In genomic region chr1:7329868-7330615, GRCh38 we compare ENCODE assay signal across 26 cellular contexts.
"Had no signal": no experiment of that assay in that cellular context is flagged by ENCODE, and none has a peak within 500 bp of the region (broad histone marks: within the 10 kb centered on the region; RNA-seq: fewer than 3 reads in every experiment).

No MANE protein-coding gene starts in this region.

- H3K27ac ChIP-seq: brain microvascular endothelial cell, cardiac muscle cell, KMS-11, Peyer's patch, RWPE1, SJSA1 had no signal

- H3K9me3 ChIP-seq: Peyer's patch, SJSA1 had no signal

- H3K9ac ChIP-seq: KMS-11 had no signal

- H3K27ac Mint-ChIP-seq: activated CD4-positive, alpha-beta memory T cell treated with anti-CD3 and anti-CD28 coated beads for 36 hours; activated naive CD4-positive, alpha-beta T cell treated with anti-CD3 and anti-CD28 coated beads, Interleukin-2, amount 10 ng/mL, durations not matched to agents 7 days and 5 days; activated naive CD8-positive, alpha-beta T cell treated with anti-CD3 and anti-CD28 coated beads for 36 hours; activated T-helper 17 cell treated with anti-CD3 and anti-CD28 coated beads, Interleukin-2, amount 50 U/mL, for 72 hours; T-helper 1 cell treated with Interleukin-12 subunit alpha and Interleukin-12 subunit beta and Interleukin-4 antibody, amounts not matched to agents 30 μg/mL and 1 μg/mL, for 36 hours had no signal

- H3K27me3 ChIP-seq: brain microvascular endothelial cell, cardiac muscle cell, Peyer's patch, SJSA1 had no signal

- H3K4me1 Mint-ChIP-seq: activated naive CD4-positive, alpha-beta T cell treated with anti-CD3 and anti-CD28 coated beads, Interleukin-2, amount 10 ng/mL, durations not matched to agents 7 days and 5 days; activated naive CD8-positive, alpha-beta T cell treated with anti-CD3 and anti-CD28 coated beads for 36 hours; activated T-helper 17 cell treated with anti-CD3 and anti-CD28 coated beads, Interleukin-2, amount 50 U/mL, for 72 hours had no signal

- H3K9me3 Mint-ChIP-seq: activated naive CD4-positive, alpha-beta T cell treated with anti-CD3 and anti-CD28 coated beads, Interleukin-2, amount 10 ng/mL, durations not matched to agents 7 days and 5 days; T-helper 1 cell treated with Interleukin-12 subunit alpha and Interleukin-12 subunit beta and Interleukin-4 antibody, amounts not matched to agents 30 μg/mL and 1 μg/mL, for 36 hours had no signal

- H3K4me3 Mint-ChIP-seq: activated CD4-positive, alpha-beta memory T cell treated with anti-CD3 and anti-CD28 coated beads for 36 hours; activated naive CD4-positive, alpha-beta T cell treated with anti-CD3 and anti-CD28 coated beads, Interleukin-2, amount 10 ng/mL, durations not matched to agents 7 days and 5 days; activated naive CD8-positive, alpha-beta T cell treated with anti-CD3 and anti-CD28 coated beads for 36 hours; activated T-helper 17 cell treated with anti-CD3 and anti-CD28 coated beads, Interleukin-2, amount 50 U/mL, for 72 hours; T-helper 1 cell treated with Interleukin-12 subunit alpha and Interleukin-12 subunit beta and Interleukin-4 antibody, amounts not matched to agents 30 μg/mL and 1 μg/mL, for 36 hours had no signal

- H3K4me3 ChIP-seq: cardiac muscle cell, Peyer's patch, SJSA1 had no signal

- DNase-seq: activated CD4-positive, alpha-beta memory T cell treated with anti-CD3 and anti-CD28 coated beads for 36 hours; activated CD4-positive, alpha-beta T cell treated with anti-CD3 and anti-CD28 coated beads for 48 hours; activated CD4-positive, CD25-positive, alpha-beta regulatory T cell treated with anti-CD3 and anti-CD28 coated beads, Interleukin-2, amount 50 U/mL, for 72 hours; activated gamma-delta T cell treated with Interleukin-2 at 50 U/mL for 16 hours; activated naive CD4-positive, alpha-beta T cell treated with anti-CD3 and anti-CD28 coated beads, Interleukin-2, amount 10 ng/mL, durations not matched to agents 7 days and 5 days; activated naive CD8-positive, alpha-beta T cell treated with anti-CD3 and anti-CD28 coated beads for 36 hours; activated T-cell treated with anti-CD3 and anti-CD28 coated beads for 4 hours; activated T-cell treated with anti-CD3 and anti-CD28 coated beads, Interleukin-2, amount 50 U/mL, for 48 hours; brain microvascular endothelial cell; MV-4-11; NCI-H1092 treated with DMSO at 0.1 percent for 48 hours; NCI-H1417 treated with DMSO at 0.1 percent for 48 hours; NCI-H1694; NCI-H2029; NCI-H345; NCI-H510A; NCI-H526 treated with DMSO at 0.1 percent for 48 hours; NCI-H82; Peyer's patch; Right ventricle myocardium superior had no signal

- ATAC-seq: activated T-helper 17 cell treated with anti-CD3 and anti-CD28 coated beads, Interleukin-2, amount 50 U/mL, for 72 hours had no signal

- H3K4me2 ChIP-seq: KMS-11 had no signal

- H3K36me3 ChIP-seq: brain microvascular endothelial cell, cardiac muscle cell, Peyer's patch, SJSA1 had no signal

- H3K36me3 Mint-ChIP-seq: activated CD4-positive, alpha-beta memory T cell treated with anti-CD3 and anti-CD28 coated beads for 36 hours; activated naive CD4-positive, alpha-beta T cell treated with anti-CD3 and anti-CD28 coated beads, Interleukin-2, amount 10 ng/mL, durations not matched to agents 7 days and 5 days; activated naive CD8-positive, alpha-beta T cell treated with anti-CD3 and anti-CD28 coated beads for 36 hours had no signal

- H3K4me1 ChIP-seq: Peyer's patch had no signal
